ENCODE assay signal across 1 cellular context in the genomic region with DNA sequence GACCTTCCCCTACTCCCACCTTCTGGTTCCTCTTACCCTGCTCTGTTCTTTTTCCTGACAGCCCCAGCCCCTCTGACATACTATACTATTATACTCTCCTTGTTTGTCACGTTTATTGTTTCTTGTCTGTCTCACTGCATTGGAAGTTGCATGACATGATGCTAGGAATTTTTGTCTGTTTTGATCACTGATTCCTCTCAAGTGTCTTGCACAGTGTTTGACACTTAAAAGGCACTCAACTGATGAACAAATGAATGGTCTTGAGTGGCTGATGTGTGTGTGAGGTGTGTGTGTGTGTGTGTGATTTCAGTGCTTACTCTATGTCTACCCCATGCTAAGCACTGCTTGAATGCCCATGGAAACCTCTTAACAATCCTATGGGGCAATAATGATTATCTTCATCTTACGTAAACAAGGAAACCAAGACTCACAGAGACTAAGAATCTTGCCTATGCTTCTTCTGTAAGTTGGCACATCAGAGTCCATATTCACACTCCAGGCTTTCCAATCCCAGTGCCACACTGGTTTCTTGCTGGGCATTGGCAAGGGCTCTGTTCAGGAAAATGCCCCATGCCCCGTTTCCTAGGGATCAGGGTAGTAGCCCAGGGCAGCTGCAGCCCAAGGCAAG.
TF ChIP-seq lines count a peak whose summit lies in the region.

No MANE protein-coding gene starts in this region.

TF ChIP-seq in IMR-90, 13 proteins besides CTCF, POLR2A, EP300 and RAD21 (continued from another document):
- TF ChIP-seq, protein P1, sequence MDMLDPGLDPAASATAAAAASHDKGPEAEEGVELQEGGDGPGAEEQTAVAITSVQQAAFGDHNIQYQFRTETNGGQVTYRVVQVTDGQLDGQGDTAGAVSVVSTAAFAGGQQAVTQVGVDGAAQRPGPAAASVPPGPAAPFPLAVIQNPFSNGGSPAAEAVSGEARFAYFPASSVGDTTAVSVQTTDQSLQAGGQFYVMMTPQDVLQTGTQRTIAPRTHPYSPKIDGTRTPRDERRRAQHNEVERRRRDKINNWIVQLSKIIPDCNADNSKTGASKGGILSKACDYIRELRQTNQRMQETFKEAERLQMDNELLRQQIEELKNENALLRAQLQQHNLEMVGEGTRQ (IDR thresholded peaks at IDR 0.05; ENCODE audit: low read depth, low read length) = no peak
- TF ChIP-seq FOS (IDR thresholded peaks at IDR 0.05; ENCODE audit: low read depth, low read length) (no peak), RFX5 (IDR thresholded peaks at IDR 0.05; ENCODE audit: low read depth, low read length) (no peak), ELK1 (IDR thresholded peaks at IDR 0.05; ENCODE audit: borderline replicate concordance, low read depth, low read length) (no peak), RCOR1 (IDR thresholded peaks at IDR 0.05; ENCODE audit: insufficient replicate concordance, low read length) (no peak), MXI1 (IDR thresholded peaks at IDR 0.05; ENCODE audit: borderline replicate concordance, low read depth, low read length) (no peak), NFE2L2 (IDR thresholded peaks at IDR 0.05; ENCODE audit: low read depth, low read length) (no peak)
